8 cellular contexts compared by ENCODE assay signal in the genomic region with DNA sequence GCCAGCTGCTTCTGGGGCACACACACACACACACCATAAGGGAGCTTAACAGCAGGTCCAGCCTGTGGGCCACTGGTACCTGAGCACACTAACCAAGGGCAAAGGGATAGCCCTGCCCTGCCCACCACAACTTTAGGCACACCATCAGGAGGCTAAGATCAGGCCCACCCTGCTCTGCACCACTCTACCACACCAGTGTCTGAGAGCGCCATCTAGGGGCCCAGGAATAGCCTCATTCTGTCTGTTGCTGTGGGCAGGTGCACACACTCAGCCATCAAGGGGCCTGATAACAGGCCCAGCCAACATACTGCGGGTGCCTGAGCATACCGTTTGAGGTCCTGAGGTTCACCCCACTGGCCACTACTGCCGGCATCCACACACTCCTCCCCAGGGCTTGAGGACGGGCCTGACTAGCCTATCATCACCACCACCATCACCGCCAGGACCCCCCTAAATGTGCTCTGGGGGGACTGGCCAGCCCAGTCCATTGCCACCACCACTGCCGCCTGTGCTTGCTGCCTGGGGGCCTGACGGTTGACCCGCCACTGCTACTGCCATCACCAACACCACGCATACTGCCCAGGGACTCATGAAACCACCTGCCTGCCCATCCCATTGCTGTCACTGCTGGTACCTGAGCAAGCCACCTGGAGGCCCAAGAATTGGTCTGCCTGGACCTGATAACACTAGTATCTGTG. TPM values are rescaled to one million over a fixed set of nuclear protein-coding genes. Genes with fewer than 3 reads are reported as not detected.
DNase-seq lines count a peak whose midpoint lies in the region; ATAC-seq, FAIRE-seq and TF ChIP-seq lines count a peak whose summit lies in the region.

No MANE protein-coding gene starts in this region.

- no peak for TF ChIP-seq POLR2A in K562 (conservative IDR thresholded peaks at IDR 0.05)

- H3K9me1 ChIP-seq in K562 (ENCODE audit: control insufficient read depth, insufficient read depth, low read length), result no peaks in the 10 kb centered on the region

- H3K4me1 Mint-ChIP-seq in nephron progenitor cell, result no peaks in the 10 kb centered on the region

- FAIRE-seq in K562 (lab: Jason Lieb, UNC), result no peak

- no peak overlapping the region for H3K4me2 ChIP-seq in K562 (ENCODE audit: insufficient read depth, low read length)

- H3K27ac Mint-ChIP-seq in nephron progenitor cell, result peak overlapping the region; percentile 63

- H3K9me3 ChIP-seq in K562 (replicated peaks; ENCODE audit: control insufficient read depth, insufficient read depth, low read depth, low read length), result no peaks in the 10 kb centered on the region

- H3K27me3 ChIP-seq in K562 (ENCODE audit: control insufficient read depth in 2 of 2, insufficient read depth in 2 of 2, low read length in 2 of 2), result no peaks in the 10 kb centered on the region

- intact Hi-C loops in K562 (cut with micrococcal nuclease), result no loop called here

- no peak overlapping the region for H2AFZ ChIP-seq in K562 (ENCODE audit: low read depth, low read length)

- H3K4me3 Mint-ChIP-seq in nephron progenitor cell, result no peak overlapping the region

- peaks cover 5% of the 10 kb centered on the region for H3K9me3 Mint-ChIP-seq in nephron progenitor cell

- H4K20me1 ChIP-seq in K562 (replicated peaks; ENCODE audit: control insufficient read depth, insufficient read depth, low read length), result peaks cover 3% of the 10 kb centered on the region; the same call in 1 of the 2 replicates

- H3K4me1 ChIP-seq in K562 (replicated peaks in 1 of 2; ENCODE audit: control insufficient read depth in 2 of 2, insufficient read depth in 2 of 2, low read length in 2 of 2), result peaks cover 0 to 6% of the 10 kb centered on the region in 2 experiments; a peak in 2 of 5 replicates

- peaks cover 61% of the 10 kb centered on the region for H3K79me2 ChIP-seq in K562 (ENCODE audit: control insufficient read depth, insufficient read depth, low read length)

- H3K36me3 ChIP-seq in K562 (ENCODE audit: control insufficient read depth, insufficient read depth, low read length), result peaks cover 25% of the 10 kb centered on the region; the same call in 2 of the 3 replicates

- BruUV-seq in K562 (replicated peaks; lab: Mats Ljungman, UMichigan), result no TSS peak

- TF ChIP-seq EP300 in K562 (IDR thresholded peaks at IDR 0.05; ENCODE audit: low read length), result no peak

- TF ChIP-seq CTCF in K562 (IDR thresholded peaks at IDR 0.05 in 2 of 3, conservative IDR thresholded peaks at IDR 0.05 in 1 of 3; ENCODE audit: insufficient read depth in 2 of 3, low read depth in 1 of 3, low read length in 3 of 3) (peak; percentile 51 to 61 (median 54)), nephron progenitor cell (IDR thresholded peaks at IDR 0.05) (peak; percentile 7)

- CTCF ChIA-PET in K562 (lab: Yijun Ruan, JAX; ENCODE audit: low intra/inter-chr PET ratio), result no interaction called here

- no peak overlapping the region for H3K27ac ChIP-seq in K562 (ENCODE audit: extremely low read depth, low read depth, low read length)

- in situ Hi-C loops in ACHN (cut with HindIII; ENCODE audit: low pct_ligation_motif_present, low pct_unique_long_range_greater_than_20kb, low sequenced_read_pairs), result no loop called here
- in situ Hi-C loops in K562 (cut with MboI), result no loop called here

- H3K36me3 Mint-ChIP-seq in nephron progenitor cell (ENCODE audit: low read depth), result peaks cover 66% of the 10 kb centered on the region

- peak; percentile 47 for DNase-seq in ACHN
- DNase-seq in SKM-1 treated with dmso at 0.1 percent for 144 hours (lab: John Stamatoyannopoulos, UW; ENCODE audit: unreplicated experiment), result peak; percentile 39
- peak in 3 of 4 experiments; percentile 33 to 64 (median 34) for DNase-seq in K562 (ENCODE audit: extremely low read depth in 1 of 4, low spot score in 3 of 4)
- DNase-seq in nephron progenitor cell, result peak; percentile 12
- DNase-seq in medulla oblongata (ENCODE audit: extremely low spot score), result no peak
- no peak for DNase-seq in retina

- POLR2A ChIA-PET in K562 (lab: Yijun Ruan, JAX), result no interaction called here

- ATAC-seq in GM18511 (IDR thresholded peaks at IDR 0.05; ENCODE audit: unreplicated experiment), result peak; percentile 59
- peak; percentile 94 for ATAC-seq in K562
- no peak for ATAC-seq in HG03460 (IDR thresholded peaks at IDR 0.05; ENCODE audit: unreplicated experiment)

- no peak overlapping the region for H3K9ac ChIP-seq in K562 (ENCODE audit: insufficient read depth in 1 of 2, low read depth in 2 of 2, low read length in 2 of 2)

- no peaks in the 10 kb centered on the region for H3K27me3 Mint-ChIP-seq in nephron progenitor cell (ENCODE audit: low read depth, poor library complexity)

- no peak; a peak in 1 of 4 replicates for TF ChIP-seq RAD21 in K562 (CRISPR knock-in tag; conservative IDR thresholded peaks at IDR 0.05 in 1 of 2, IDR thresholded peaks at IDR 0.05 in 1 of 2)

- 76% methylated on average over 10 of the region's 10 CpGs for WGBS in K562 (ENCODE audit: insufficient coverage, low coverage, missing lambda C conversion rate)

- no peak overlapping the region for H3K4me3 ChIP-seq in K562

TF ChIP-seq in K562, 482 proteins besides CTCF, POLR2A, EP300 and RAD21 (continues in another document):
- TF ChIP-seq, protein P1, sequence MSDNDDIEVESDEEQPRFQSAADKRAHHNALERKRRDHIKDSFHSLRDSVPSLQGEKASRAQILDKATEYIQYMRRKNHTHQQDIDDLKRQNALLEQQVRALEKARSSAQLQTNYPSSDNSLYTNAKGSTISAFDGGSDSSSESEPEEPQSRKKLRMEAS (CRISPR knock-in tag; IDR thresholded peaks at IDR 0.05), result 0 out of 2 replicates have a peak, but pooled peaks have one; percentile 23
- TF ChIP-seq, protein P2, sequence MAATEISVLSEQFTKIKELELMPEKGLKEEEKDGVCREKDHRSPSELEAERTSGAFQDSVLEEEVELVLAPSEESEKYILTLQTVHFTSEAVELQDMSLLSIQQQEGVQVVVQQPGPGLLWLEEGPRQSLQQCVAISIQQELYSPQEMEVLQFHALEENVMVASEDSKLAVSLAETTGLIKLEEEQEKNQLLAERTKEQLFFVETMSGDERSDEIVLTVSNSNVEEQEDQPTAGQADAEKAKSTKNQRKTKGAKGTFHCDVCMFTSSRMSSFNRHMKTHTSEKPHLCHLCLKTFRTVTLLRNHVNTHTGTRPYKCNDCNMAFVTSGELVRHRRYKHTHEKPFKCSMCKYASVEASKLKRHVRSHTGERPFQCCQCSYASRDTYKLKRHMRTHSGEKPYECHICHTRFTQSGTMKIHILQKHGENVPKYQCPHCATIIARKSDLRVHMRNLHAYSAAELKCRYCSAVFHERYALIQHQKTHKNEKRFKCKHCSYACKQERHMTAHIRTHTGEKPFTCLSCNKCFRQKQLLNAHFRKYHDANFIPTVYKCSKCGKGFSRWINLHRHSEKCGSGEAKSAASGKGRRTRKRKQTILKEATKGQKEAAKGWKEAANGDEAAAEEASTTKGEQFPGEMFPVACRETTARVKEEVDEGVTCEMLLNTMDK (IDR thresholded peaks at IDR 0.05; ENCODE audit: borderline replicate concordance, insufficient read depth, low read depth, low read length, poor library complexity, severe bottlenecking), result peak; percentile 90

RNA-seq across cellular contexts. Expression of a gene that starts 31.3 kb away (rescaled TPM):
- 68.3 and 152 TPM in 2 replicates for total RNA-seq in K562 (2011; cell fraction: chromatin; rRNA removed; ENCODE audit: low replicate concordance)
- 51.7 and 54.7 TPM in 2 replicates for total RNA-seq in K562 (2011; cell fraction: nucleolus; rRNA removed)
- total RNA-seq in K562 (2011; cell fraction: nucleoplasm; rRNA removed), result 109 and 198 TPM in 2 replicates
- total RNA-seq in K562 (2014; rRNA removed) (52.7 and 56.0 TPM in 2 replicates), K562 (2014; rRNA removed; fragmentation: Illumina TruSeq; extraction: Trizol) (54.8 and 58.5 TPM in 2 replicates), K562 (2015; rRNA removed; fragmentation: Illumina TruSeq; extraction: Trizol) (51.9 and 53.5 TPM in 2 replicates), K562 (2021) (59.1 and 65.4 TPM in 2 replicates)
- polyA plus RNA-seq in K562 (2011; rRNA removed) (52.3 and 79.7 TPM in 2 replicates), K562 (2014; fragmentation: Illumina TruSeq; extraction: Trizol) (57.7 and 63.6 TPM in 2 replicates), K562 (2014; fragmentation: Nextera tagmentation; extraction: Ambion mirVana) (100 to 1,000 TPM in 1 of 2 experiments, 10 to 100 TPM in 1; 85.9 to 105 TPM), K562 (2014; rRNA removed) (74.0 and 108 TPM in 2 replicates)
- polyA plus RNA-seq in K562 (2011; cell fraction: cytosol; rRNA removed), result 41.6 and 68.1 TPM in 2 replicates
- polyA plus RNA-seq in K562 (2011; cell fraction: nucleus; rRNA removed), result 28.7 and 32.7 TPM in 2 replicates
- polyA plus RNA-seq in K562 (2012), result 42.5 and 47.5 TPM in 2 replicates
- 41.2 and 43.1 TPM in 2 replicates for polyA minus RNA-seq in K562 (2011; rRNA and poly(A)+ RNA removed)
- 23.0 and 28.3 TPM in 2 replicates for polyA minus RNA-seq in K562 (2011; cell fraction: cytosol; rRNA and poly(A)+ RNA removed)
- 43.8 and 74.5 TPM in 2 replicates for polyA minus RNA-seq in K562 (2011; cell fraction: nucleus; rRNA and poly(A)+ RNA removed)

RNA-seq across cellular contexts. Expression of a gene that starts 31.4 kb away (rescaled TPM):
- 26.3 and 65.1 TPM in 2 replicates for total RNA-seq in K562 (2011; cell fraction: chromatin; rRNA removed; ENCODE audit: low replicate concordance)
- 14.8 and 16.3 TPM in 2 replicates for total RNA-seq in K562 (2011; cell fraction: nucleolus; rRNA removed)
- total RNA-seq in K562 (2011; cell fraction: nucleoplasm; rRNA removed), result 28.2 and 42.8 TPM in 2 replicates
- 18.3 and 19.0 TPM in 2 replicates for total RNA-seq in K562 (2014; rRNA removed)
- 33.3 and 41.3 TPM in 2 replicates for total RNA-seq in K562 (2014; rRNA removed; fragmentation: Illumina TruSeq; extraction: Trizol)
- 20.1 and 21.3 TPM in 2 replicates for total RNA-seq in K562 (2015; rRNA removed; fragmentation: Illumina TruSeq; extraction: Trizol)
- 24.5 and 28.2 TPM in 2 replicates for total RNA-seq in K562 (2021)
- 35.0 and 46.9 TPM in 2 replicates for polyA plus RNA-seq in K562 (2011; rRNA removed)
- 9.9 and 17.6 TPM in 2 replicates for polyA plus RNA-seq in K562 (2011; cell fraction: cytosol; rRNA removed)
- 11.3 and 14.2 TPM in 2 replicates for polyA plus RNA-seq in K562 (2011; cell fraction: nucleus; rRNA removed)
- 20.2 and 29.8 TPM in 2 replicates for polyA plus RNA-seq in K562 (2012)
- 22.8 and 26.8 TPM in 2 replicates for polyA plus RNA-seq in K562 (2014; fragmentation: Illumina TruSeq; extraction: Trizol)
- polyA plus RNA-seq in K562 (2014; fragmentation: Nextera tagmentation; extraction: Ambion mirVana), result 10 to 100 TPM; 68.1 to 79.9 TPM
- 25.0 and 25.2 TPM in 2 replicates for polyA plus RNA-seq in K562 (2014; rRNA removed)
- polyA minus RNA-seq in K562 (2011; rRNA and poly(A)+ RNA removed), result 34.8 and 38.7 TPM in 2 replicates
- 7.4 and 12.8 TPM in 2 replicates for polyA minus RNA-seq in K562 (2011; cell fraction: cytosol; rRNA and poly(A)+ RNA removed)
- 9.4 and 18.4 TPM in 2 replicates for polyA minus RNA-seq in K562 (2011; cell fraction: nucleus; rRNA and poly(A)+ RNA removed)

Comparison
In these comparisons a context has a peak if more than half of its experiments do, and no peak if none do; other contexts are left out.
1. DNase-seq: peak in ACHN (single experiment), SKM-1 treated with dmso at 0.1 percent for 144 hours (single experiment), K562 (3 of 4) and nephron progenitor cell (single experiment); none in medulla oblongata (single experiment) and retina (single experiment).